In the genomic region with DNA sequence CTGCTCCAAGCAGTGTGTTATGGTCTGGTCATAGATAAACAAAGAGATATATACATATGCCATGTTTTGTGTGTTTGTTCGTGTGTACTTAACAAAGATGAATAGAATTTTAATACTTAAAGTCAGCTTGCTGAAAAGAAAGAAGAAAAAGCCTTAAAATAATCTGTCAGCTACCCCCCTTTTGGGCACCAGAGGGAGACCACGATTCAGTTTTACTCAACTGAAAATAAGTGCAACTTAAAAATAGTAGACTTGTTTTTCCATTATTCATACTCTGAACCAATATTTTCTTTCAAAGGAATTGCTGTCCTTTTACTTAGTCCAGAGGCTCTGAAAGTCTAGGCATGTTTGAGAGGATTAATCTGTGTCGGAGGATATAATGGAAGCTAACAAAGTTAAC, we compare ENCODE assay signal across 10 cellular contexts.
DNase-seq lines count a peak whose midpoint lies in the region; ATAC-seq and TF ChIP-seq lines count a peak whose summit lies in the region.
"Had no signal": no experiment of that assay in that cellular context is flagged by ENCODE, and none has a peak within 500 bp of the region (broad histone marks: within the 10 kb centered on the region; RNA-seq: fewer than 3 reads in every experiment).

No MANE protein-coding gene starts in this region.

- peaks cover 27% of the 10 kb centered on the region for H3K9me3 Mint-ChIP-seq in progenitor cell of endocrine pancreas (ENCODE audit: low read depth)

- no peaks in the 10 kb centered on the region for H3K27me3 Mint-ChIP-seq in progenitor cell of endocrine pancreas

- H3K36me3 Mint-ChIP-seq in progenitor cell of endocrine pancreas (ENCODE audit: insufficient read depth), result peaks cover 10% of the 10 kb centered on the region

- DNase-seq in NCI-H2107 (lab: John Stamatoyannopoulos, UW) (peak; percentile 0), NCI-H2107 treated with DMSO at 0.1 percent for 48 hours (lab: John Stamatoyannopoulos, UW; ENCODE audit: unreplicated experiment) (no peak), LNCaP clone FGC (ENCODE audit: low read depth) (no peak), brain microvascular endothelial cell (no peak), progenitor cell of endocrine pancreas (ENCODE audit: low spot score, unreplicated experiment) (no peak), hippocampal formation (lab: John Stamatoyannopoulos, UW) (no peak)

- H3K36me3 ChIP-seq in brain microvascular endothelial cell (replicated peaks), result no peaks in the 10 kb centered on the region
- H3K36me3 ChIP-seq: thoracic aorta had no signal

- peaks cover 3% of the 10 kb centered on the region for H3K4me1 Mint-ChIP-seq in progenitor cell of endocrine pancreas (ENCODE audit: low read depth)

- no peak for ATAC-seq in HG03521 (IDR thresholded peaks at IDR 0.05; ENCODE audit: unreplicated experiment)
- no peak for ATAC-seq in GM18858 (IDR thresholded peaks at IDR 0.05; ENCODE audit: unreplicated experiment)
- ATAC-seq: esophagus mucosa had no signal

- in situ Hi-C loops in brain microvascular endothelial cell (cut with HindIII; ENCODE audit: low pct_ligation_motif_present, low sequenced_read_pairs), result no loop called here

- H3K4me3 Mint-ChIP-seq in progenitor cell of endocrine pancreas (ENCODE audit: low read depth), result no peak overlapping the region

- H3K27ac ChIP-seq in brain microvascular endothelial cell, result no peak overlapping the region
- H3K27ac ChIP-seq: thoracic aorta had no signal

- no peaks in the 10 kb centered on the region for H3K27me3 ChIP-seq in brain microvascular endothelial cell (replicated peaks)

- TF ChIP-seq CTCF in LNCaP clone FGC (IDR thresholded peaks at IDR 0.05; ENCODE audit: control insufficient read depth, extremely low read depth, insufficient read depth) (peak; percentile 33), brain microvascular endothelial cell (IDR thresholded peaks at IDR 0.05; ENCODE audit: low read depth, low read length, missing control alignments) (peak; percentile 32), progenitor cell of endocrine pancreas (IDR thresholded peaks at IDR 0.05; ENCODE audit: unreplicated experiment) (peak; percentile 67)

- H3K4me3 ChIP-seq in LNCaP clone FGC (ENCODE audit: low read depth, low read length), result no peak overlapping the region
- H3K4me3 ChIP-seq in brain microvascular endothelial cell (ENCODE audit: low read depth, low read length), result no peak overlapping the region
- H3K4me3 ChIP-seq: thoracic aorta had no signal

- H3K27ac Mint-ChIP-seq in progenitor cell of endocrine pancreas, result peak overlapping the region; percentile 4
